ENCODE assay signal across 14 cellular contexts in genomic region chr16:81700071-81700779, GRCh38.
DNase-seq lines count a peak whose midpoint lies in the region; ATAC-seq and TF ChIP-seq lines count a peak whose summit lies in the region.
"Had no signal": no experiment of that assay in that cellular context is flagged by ENCODE, and none has a peak within 500 bp of the region (broad histone marks: within the 10 kb centered on the region; RNA-seq: fewer than 3 reads in every experiment).

No MANE protein-coding gene starts in this region.

- H3K27me3 Mint-ChIP-seq in activated CD4-positive, alpha-beta T cell treated with anti-CD3 and anti-CD28 coated beads, Interleukin-2, amount 10 ng/mL, durations not matched to agents 7 days and 5 days: no peaks in the 10 kb centered on the region
- no peaks in the 10 kb centered on the region for H3K27me3 Mint-ChIP-seq in chondrocyte (ENCODE audit: low read depth)
- H3K27me3 Mint-ChIP-seq in activated T-cell treated with anti-CD3 and anti-CD28 coated beads, Interleukin-2, amount 50 U/mL, for 72 hours (ENCODE audit: low read depth): no peaks in the 10 kb centered on the region
- H3K27me3 Mint-ChIP-seq: stimulated activated naive CD8-positive, alpha-beta T cell treated with anti-CD3 and anti-CD28 coated beads, Interleukin-15, amount 100 ng/mL, for 72 hours had no signal

- CTCF ChIA-PET in activated CD4-positive, alpha-beta T cell treated with anti-CD3 and anti-CD28 coated beads, Interleukin-2, amount 10 ng/mL, durations not matched to agents 7 days and 5 days (lab: Charles Lee): interaction anchor here (0.8 to 1.1 kb wide), 2 partner anchors 14 to 106 kb away, joined by 3 to 4 read pairs; no protein-coding TSS in a partner anchor
- CTCF ChIA-PET in RWPE1 (lab: Yijun Ruan, JAX): no interaction called here

- no peak overlapping the region for H3K4me3 Mint-ChIP-seq in activated CD4-positive, alpha-beta T cell treated with anti-CD3 and anti-CD28 coated beads, Interleukin-2, amount 10 ng/mL, durations not matched to agents 7 days and 5 days
- no peak overlapping the region for H3K4me3 Mint-ChIP-seq in chondrocyte (ENCODE audit: unreplicated experiment)
- no peak overlapping the region for H3K4me3 Mint-ChIP-seq in activated T-cell treated with anti-CD3 and anti-CD28 coated beads, Interleukin-2, amount 50 U/mL, for 72 hours
- H3K4me3 Mint-ChIP-seq: stimulated activated naive CD8-positive, alpha-beta T cell treated with anti-CD3 and anti-CD28 coated beads, Interleukin-15, amount 100 ng/mL, for 72 hours had no signal

- H3K27ac Mint-ChIP-seq in activated CD4-positive, alpha-beta T cell treated with anti-CD3 and anti-CD28 coated beads, Interleukin-2, amount 10 ng/mL, durations not matched to agents 7 days and 5 days: peak overlapping the region; percentile 36
- peak overlapping the region; percentile 78 for H3K27ac Mint-ChIP-seq in chondrocyte (ENCODE audit: unreplicated experiment)
- no peak overlapping the region for H3K27ac Mint-ChIP-seq in activated T-cell treated with anti-CD3 and anti-CD28 coated beads, Interleukin-2, amount 50 U/mL, for 72 hours

- H3K9me3 Mint-ChIP-seq in activated CD4-positive, alpha-beta T cell treated with anti-CD3 and anti-CD28 coated beads, Interleukin-2, amount 10 ng/mL, durations not matched to agents 7 days and 5 days: no peaks in the 10 kb centered on the region
- no peaks in the 10 kb centered on the region for H3K9me3 Mint-ChIP-seq in chondrocyte (ENCODE audit: low read depth)
- H3K9me3 Mint-ChIP-seq in activated T-cell treated with anti-CD3 and anti-CD28 coated beads, Interleukin-2, amount 50 U/mL, for 72 hours: no peaks in the 10 kb centered on the region
- H3K9me3 Mint-ChIP-seq: stimulated activated naive CD8-positive, alpha-beta T cell treated with anti-CD3 and anti-CD28 coated beads, Interleukin-15, amount 100 ng/mL, for 72 hours had no signal

- peaks cover 9% of the 10 kb centered on the region for H3K36me3 Mint-ChIP-seq in activated CD4-positive, alpha-beta T cell treated with anti-CD3 and anti-CD28 coated beads, Interleukin-2, amount 10 ng/mL, durations not matched to agents 7 days and 5 days (ENCODE audit: low read depth)
- peaks cover 14% of the 10 kb centered on the region for H3K36me3 Mint-ChIP-seq in chondrocyte (ENCODE audit: low read depth)
- peaks cover 0 to 2% of the 10 kb centered on the region in 2 donors for H3K36me3 Mint-ChIP-seq in activated T-cell treated with anti-CD3 and anti-CD28 coated beads, Interleukin-2, amount 50 U/mL, for 72 hours (ENCODE audit: insufficient read depth in 2 of 2)

- no peaks in the 10 kb centered on the region for H3K4me1 Mint-ChIP-seq in activated CD4-positive, alpha-beta T cell treated with anti-CD3 and anti-CD28 coated beads, Interleukin-2, amount 10 ng/mL, durations not matched to agents 7 days and 5 days
- peaks cover 33% of the 10 kb centered on the region for H3K4me1 Mint-ChIP-seq in chondrocyte (ENCODE audit: low read depth)
- peaks cover 11% of the 10 kb centered on the region for H3K4me1 Mint-ChIP-seq in activated T-cell treated with anti-CD3 and anti-CD28 coated beads, Interleukin-2, amount 50 U/mL, for 72 hours (ENCODE audit: low read depth)

- intact Hi-C loops in posterior cingulate gyrus (cut with DNase I): no loop called here

- no peak for DNase-seq in activated CD4-positive, alpha-beta T cell treated with anti-CD3 and anti-CD28 coated beads, Interleukin-2, amount 10 ng/mL, durations not matched to agents 7 days and 5 days
- DNase-seq in activated CD4-positive, alpha-beta T cell treated with anti-CD3 and anti-CD28 coated beads for 1 hour: no peak
- DNase-seq in RWPE1 (ENCODE audit: low spot score) (no peak), chondrocyte (ENCODE audit: low spot score) (peak; percentile 72), posterior cingulate gyrus (peak in 6 of 10 donors; percentile 34 to 89 (median 74)), NCI-H2196 (lab: John Stamatoyannopoulos, UW; ENCODE audit: unreplicated experiment) (no peak)
- DNase-seq in activated T-cell treated with anti-CD3 and anti-CD28 coated beads, Interleukin-2, amount 50 U/mL, for 72 hours: no peak
- DNase-seq in stimulated activated CD4-positive, alpha-beta T cell treated with anti-CD3 and anti-CD28 coated beads, Interleukin-2, amount 100 ng/mL, for 24 hours: no peak
- DNase-seq: activated CD4-positive, CD25-positive, alpha-beta regulatory T cell; cerebellar nuclear complex; left colon; NK-92 treated with Interleukin-12 subunit alpha and Interleukin-12 subunit beta, amount 100 ng/mL, for 24 hours; stimulated activated naive CD8-positive, alpha-beta T cell treated with anti-CD3 and anti-CD28 coated beads, Interleukin-15, amount 100 ng/mL, for 72 hours had no signal

- TF ChIP-seq CTCF in RWPE1 (conservative IDR thresholded peaks at IDR 0.05; ENCODE audit: low read depth) (no peak), chondrocyte (IDR thresholded peaks at IDR 0.05) (no peak)

- no peak for ATAC-seq in activated T-cell treated with anti-CD3 and anti-CD28 coated beads, Interleukin-2, amount 50 U/mL, for 72 hours (replicated peaks in 1 of 2)
- ATAC-seq: left colon; stimulated activated naive CD8-positive, alpha-beta T cell treated with anti-CD3 and anti-CD28 coated beads, Interleukin-15, amount 100 ng/mL, for 72 hours had no signal

- POLR2A ChIA-PET in activated CD4-positive, alpha-beta T cell treated with anti-CD3 and anti-CD28 coated beads, Interleukin-2, amount 10 ng/mL, durations not matched to agents 7 days and 5 days (lab: Charles Lee): no interaction called here
- POLR2A ChIA-PET in RWPE1 (lab: Yijun Ruan, JAX; ENCODE audit: low non-redundant PET): no interaction called here

- peak overlapping the region; percentile 27 for H3K27ac ChIP-seq in RWPE1
- H3K27ac ChIP-seq: HL-60 had no signal

Comparison
In these comparisons a context has a peak if more than half of its experiments do, and no peak if none do; other contexts are left out.
1. DNase-seq: peak in chondrocyte (single experiment) and posterior cingulate gyrus (6 of 10); none in activated CD4-positive, alpha-beta T cell treated with anti-CD3 and anti-CD28 coated beads, Interleukin-2, amount 10 ng/mL, durations not matched to agents 7 days and 5 days (single experiment), activated CD4-positive, alpha-beta T cell treated with anti-CD3 and anti-CD28 coated beads for 1 hour (single experiment), RWPE1 (single experiment), NCI-H2196 (single experiment), activated T-cell treated with anti-CD3 and anti-CD28 coated beads, Interleukin-2, amount 50 U/mL, for 72 hours (0 of 2) and stimulated activated CD4-positive, alpha-beta T cell treated with anti-CD3 and anti-CD28 coated beads, Interleukin-2, amount 100 ng/mL, for 24 hours (0 of 2).